1 cellular context compared by ENCODE assay signal in genomic region chr18:58315739-58316215, GRCh38.
TF ChIP-seq lines count a peak whose summit lies in the region.

No MANE protein-coding gene starts in this region.

TF ChIP-seq in IMR-90, 13 proteins besides CTCF, POLR2A, EP300 and RAD21 (continued from another document):
- TF ChIP-seq ELK1 (IDR thresholded peaks at IDR 0.05; ENCODE audit: borderline replicate concordance, low read depth, low read length) = no peak
